Comparison of ENCODE assay signal across 1 cellular context in the genomic region with DNA sequence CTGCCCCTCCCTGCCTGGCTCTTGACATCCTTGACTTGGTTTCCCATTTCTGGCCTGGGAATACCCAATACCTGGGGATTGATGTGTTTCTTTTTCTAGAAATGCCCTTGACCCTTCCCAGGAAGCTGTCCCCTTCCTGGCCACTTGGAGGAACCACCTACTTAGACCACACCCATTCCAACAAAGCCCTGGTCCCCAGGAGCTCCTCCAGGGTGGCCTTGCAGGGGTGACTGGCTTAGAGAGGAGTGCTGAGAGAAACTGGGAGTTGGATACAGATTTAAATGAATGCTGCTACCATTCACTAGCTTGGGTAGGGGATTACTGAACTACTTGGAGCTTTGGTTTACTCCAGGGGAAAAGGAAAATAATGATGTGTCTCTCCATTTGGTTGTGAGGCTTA.
TF ChIP-seq lines count a peak whose summit lies in the region.

No MANE protein-coding gene starts in this region.

TF ChIP-seq in WTC11, 78 proteins besides CTCF, POLR2A, EP300 and RAD21 (continued from another document):
- TF ChIP-seq, protein P1, sequence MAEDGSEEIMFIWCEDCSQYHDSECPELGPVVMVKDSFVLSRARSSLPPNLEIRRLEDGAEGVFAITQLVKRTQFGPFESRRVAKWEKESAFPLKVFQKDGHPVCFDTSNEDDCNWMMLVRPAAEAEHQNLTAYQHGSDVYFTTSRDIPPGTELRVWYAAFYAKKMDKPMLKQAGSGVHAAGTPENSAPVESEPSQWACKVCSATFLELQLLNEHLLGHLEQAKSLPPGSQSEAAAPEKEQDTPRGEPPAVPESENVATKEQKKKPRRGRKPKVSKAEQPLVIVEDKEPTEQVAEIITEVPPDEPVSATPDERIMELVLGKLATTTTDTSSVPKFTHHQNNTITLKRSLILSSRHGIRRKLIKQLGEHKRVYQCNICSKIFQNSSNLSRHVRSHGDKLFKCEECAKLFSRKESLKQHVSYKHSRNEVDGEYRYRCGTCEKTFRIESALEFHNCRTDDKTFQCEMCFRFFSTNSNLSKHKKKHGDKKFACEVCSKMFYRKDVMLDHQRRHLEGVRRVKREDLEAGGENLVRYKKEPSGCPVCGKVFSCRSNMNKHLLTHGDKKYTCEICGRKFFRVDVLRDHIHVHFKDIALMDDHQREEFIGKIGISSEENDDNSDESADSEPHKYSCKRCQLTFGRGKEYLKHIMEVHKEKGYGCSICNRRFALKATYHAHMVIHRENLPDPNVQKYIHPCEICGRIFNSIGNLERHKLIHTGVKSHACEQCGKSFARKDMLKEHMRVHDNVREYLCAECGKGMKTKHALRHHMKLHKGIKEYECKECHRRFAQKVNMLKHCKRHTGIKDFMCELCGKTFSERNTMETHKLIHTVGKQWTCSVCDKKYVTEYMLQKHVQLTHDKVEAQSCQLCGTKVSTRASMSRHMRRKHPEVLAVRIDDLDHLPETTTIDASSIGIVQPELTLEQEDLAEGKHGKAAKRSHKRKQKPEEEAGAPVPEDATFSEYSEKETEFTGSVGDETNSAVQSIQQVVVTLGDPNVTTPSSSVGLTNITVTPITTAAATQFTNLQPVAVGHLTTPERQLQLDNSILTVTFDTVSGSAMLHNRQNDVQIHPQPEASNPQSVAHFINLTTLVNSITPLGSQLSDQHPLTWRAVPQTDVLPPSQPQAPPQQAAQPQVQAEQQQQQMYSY (CRISPR knock-in tag; IDR thresholded peaks at IDR 0.05) = no peak
TF ChIP-seq in WTC11: peak in this region for 0.
